Comparison of ENCODE assay signal across 10 cellular contexts in the genomic region with DNA sequence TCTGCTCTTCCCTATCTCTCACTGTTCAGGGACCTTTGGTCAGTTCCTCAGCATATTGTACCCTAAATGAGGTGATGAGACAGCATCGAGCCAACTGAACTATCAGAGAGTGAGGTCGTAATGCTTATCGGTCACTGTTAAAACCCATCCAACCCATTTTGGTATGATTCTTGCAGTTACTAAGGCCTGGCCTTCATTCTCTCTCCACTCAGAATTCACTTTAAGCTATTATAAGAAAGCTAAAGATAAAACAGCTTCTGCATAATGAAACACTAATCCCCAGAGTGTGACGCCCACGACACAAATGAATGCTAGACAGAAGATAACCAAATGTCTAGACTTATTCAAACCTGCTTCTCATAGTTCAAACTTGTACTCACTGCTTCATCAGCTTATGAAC.
DNase-seq lines count a peak whose midpoint lies in the region; ATAC-seq and TF ChIP-seq lines count a peak whose summit lies in the region.
"Had no signal": no experiment of that assay in that cellular context is flagged by ENCODE, and none has a peak within 500 bp of the region (broad histone marks: within the 10 kb centered on the region; RNA-seq: fewer than 3 reads in every experiment).

No MANE protein-coding gene starts in this region.

- H3K36me3 ChIP-seq in spleen = no peaks in the 10 kb centered on the region
- H3K36me3 ChIP-seq: thoracic aorta had no signal

- peak overlapping the region; percentile 89 for H3K27ac Mint-ChIP-seq in activated CD8-positive, alpha-beta memory T cell treated with anti-CD3 and anti-CD28 coated beads, Interleukin-2, amount 10 ng/mL, durations not matched to agents 7 days and 5 days
- H3K27ac Mint-ChIP-seq in activated CD8-positive, alpha-beta T cell treated with anti-CD3 and anti-CD28 coated beads for 36 hours = peak overlapping the region; percentile 85

- no peak for TF ChIP-seq CTCF in activated CD8-positive, alpha-beta T cell treated with anti-CD3 and anti-CD28 coated beads for 36 hours (IDR thresholded peaks at IDR 0.05)
- TF ChIP-seq CTCF in spleen (IDR thresholded peaks at IDR 0.05 in 8 of 11, conservative IDR thresholded peaks at IDR 0.05 in 3 of 11) (no peak), lower leg skin (IDR thresholded peaks at IDR 0.05) (no peak)

- TF ChIP-seq POLR2A in spleen (IDR thresholded peaks at IDR 0.05) (no peak), lower leg skin (IDR thresholded peaks at IDR 0.05) (no peak)

- peaks cover 0 to 53% (median 26%) of the 10 kb centered on the region in 6 donors for H3K4me1 ChIP-seq in spleen

- 63 to 84% (median 73%) methylated on average over 5 of the region's 5 CpGs for WGBS in spleen, 5 donors
- WGBS in lower leg skin, 2 donors = 51 to 61% methylated on average over 5 of the region's 5 CpGs

- H3K4me3 ChIP-seq in spleen = peak overlapping the region in 1 of 8 donors; percentile 46
- no peak overlapping the region for H3K4me3 ChIP-seq in lower leg skin (ENCODE audit: low read depth, poor library complexity, severe bottlenecking)
- H3K4me3 ChIP-seq: A549 had no signal

- no peaks in the 10 kb centered on the region for H3K9me3 ChIP-seq in spleen
- H3K9me3 ChIP-seq: A549, thoracic aorta had no signal

- peak; percentile 21 for ATAC-seq in activated CD8-positive, alpha-beta memory T cell treated with anti-CD3 and anti-CD28 coated beads, Interleukin-2, amount 10 ng/mL, durations not matched to agents 7 days and 5 days
- ATAC-seq in HG02884 (IDR thresholded peaks at IDR 0.05; ENCODE audit: unreplicated experiment) = peak; percentile 67
- ATAC-seq in activated CD8-positive, alpha-beta T cell treated with anti-CD3 and anti-CD28 coated beads for 36 hours = peak; percentile 47
- ATAC-seq: A549 had no signal

- no peaks in the 10 kb centered on the region for H3K27me3 ChIP-seq in spleen (replicated peaks in 1 of 7)

- H3K36me3 Mint-ChIP-seq in activated CD8-positive, alpha-beta memory T cell treated with anti-CD3 and anti-CD28 coated beads, Interleukin-2, amount 10 ng/mL, durations not matched to agents 7 days and 5 days = peaks cover 7% of the 10 kb centered on the region
- H3K36me3 Mint-ChIP-seq in activated CD8-positive, alpha-beta T cell treated with anti-CD3 and anti-CD28 coated beads for 36 hours (ENCODE audit: low read depth) = no peaks in the 10 kb centered on the region

- POLR2A ChIA-PET in activated CD8-positive, alpha-beta T cell treated with anti-CD3 and anti-CD28 coated beads for 36 hours (lab: Charles Lee) = interaction anchor here (1.1 to 2.4 kb wide), 4 partner anchors 23 to 348 kb away, joined by 3 to 8 read pairs (median 4); a partner anchor contains a TSS

- no peaks in the 10 kb centered on the region for H3K27me3 Mint-ChIP-seq in activated CD8-positive, alpha-beta memory T cell treated with anti-CD3 and anti-CD28 coated beads, Interleukin-2, amount 10 ng/mL, durations not matched to agents 7 days and 5 days
- no peaks in the 10 kb centered on the region for H3K27me3 Mint-ChIP-seq in activated CD8-positive, alpha-beta T cell treated with anti-CD3 and anti-CD28 coated beads for 36 hours

- DNase-seq in activated CD8-positive, alpha-beta memory T cell treated with anti-CD3 and anti-CD28 coated beads, Interleukin-2, amount 10 ng/mL, durations not matched to agents 7 days and 5 days = no peak
- DNase-seq in activated CD8-positive, alpha-beta memory T cell treated with anti-CD3 and anti-CD28 coated beads, Interleukin-2, amount 50 U/mL, for 48 hours = no peak
- peak; percentile 43 for DNase-seq in activated CD8-positive, alpha-beta T cell treated with anti-CD3 and anti-CD28 coated beads for 36 hours
- DNase-seq in spleen = no peak
- DNase-seq in NCI-H1092 (lab: John Stamatoyannopoulos, UW) = no peak
- no peak for DNase-seq in NK-92 treated with Interleukin-12 subunit alpha and Interleukin-12 subunit beta, amount 100 ng/mL, for 24 hours (lab: John Stamatoyannopoulos, UW)
- DNase-seq in lower leg skin (ENCODE audit: low spot score in 2 of 2) = no peak

- CTCF ChIA-PET in activated CD8-positive, alpha-beta memory T cell treated with anti-CD3 and anti-CD28 coated beads, Interleukin-2, amount 10 ng/mL, durations not matched to agents 7 days and 5 days (lab: Charles Lee) = interaction anchor here (0.8 to 1.8 kb wide), 9 partner anchors 11 to 356 kb away, joined by 3 to 8 read pairs (median 4); no protein-coding TSS in a partner anchor
- CTCF ChIA-PET in activated CD8-positive, alpha-beta T cell treated with anti-CD3 and anti-CD28 coated beads for 36 hours (lab: Charles Lee) = interaction anchor here (1.3 to 2.1 kb wide), 6 partner anchors 57 to 357 kb away, joined by 3 to 11 read pairs (median 4); no protein-coding TSS in a partner anchor

- intact Hi-C loops in activated CD8-positive, alpha-beta T cell treated with anti-CD3 and anti-CD28 coated beads for 36 hours (cut with micrococcal nuclease) = loop anchor here (5.0 kb wide), 1 partner anchor 82 kb away; no protein-coding TSS in a partner anchor
- intact Hi-C loops in spleen (cut with DNase I; ENCODE audit: low total_unique reads) (no loop called here), lower leg skin (cut with DNase I; ENCODE audit: low total_unique reads) (no loop called here)

- H3K27ac ChIP-seq in spleen = peak overlapping the region; percentile 36 to 69 (median 58)
- H3K27ac ChIP-seq: A549, thoracic aorta had no signal

- no peaks in the 10 kb centered on the region for H3K9me3 Mint-ChIP-seq in activated CD8-positive, alpha-beta memory T cell treated with anti-CD3 and anti-CD28 coated beads, Interleukin-2, amount 10 ng/mL, durations not matched to agents 7 days and 5 days (ENCODE audit: low read depth)
- no peaks in the 10 kb centered on the region for H3K9me3 Mint-ChIP-seq in activated CD8-positive, alpha-beta T cell treated with anti-CD3 and anti-CD28 coated beads for 36 hours

- H3K4me3 Mint-ChIP-seq in activated CD8-positive, alpha-beta memory T cell treated with anti-CD3 and anti-CD28 coated beads, Interleukin-2, amount 10 ng/mL, durations not matched to agents 7 days and 5 days = peak overlapping the region; percentile 78
- H3K4me3 Mint-ChIP-seq in activated CD8-positive, alpha-beta T cell treated with anti-CD3 and anti-CD28 coated beads for 36 hours = peak overlapping the region; percentile 52

- H3K4me1 Mint-ChIP-seq in activated CD8-positive, alpha-beta memory T cell treated with anti-CD3 and anti-CD28 coated beads, Interleukin-2, amount 10 ng/mL, durations not matched to agents 7 days and 5 days = peaks cover 50% of the 10 kb centered on the region
- H3K4me1 Mint-ChIP-seq in activated CD8-positive, alpha-beta T cell treated with anti-CD3 and anti-CD28 coated beads for 36 hours (ENCODE audit: low read depth) = peaks cover 34% of the 10 kb centered on the region
